8 cellular contexts compared by ENCODE assay signal in the genomic region with DNA sequence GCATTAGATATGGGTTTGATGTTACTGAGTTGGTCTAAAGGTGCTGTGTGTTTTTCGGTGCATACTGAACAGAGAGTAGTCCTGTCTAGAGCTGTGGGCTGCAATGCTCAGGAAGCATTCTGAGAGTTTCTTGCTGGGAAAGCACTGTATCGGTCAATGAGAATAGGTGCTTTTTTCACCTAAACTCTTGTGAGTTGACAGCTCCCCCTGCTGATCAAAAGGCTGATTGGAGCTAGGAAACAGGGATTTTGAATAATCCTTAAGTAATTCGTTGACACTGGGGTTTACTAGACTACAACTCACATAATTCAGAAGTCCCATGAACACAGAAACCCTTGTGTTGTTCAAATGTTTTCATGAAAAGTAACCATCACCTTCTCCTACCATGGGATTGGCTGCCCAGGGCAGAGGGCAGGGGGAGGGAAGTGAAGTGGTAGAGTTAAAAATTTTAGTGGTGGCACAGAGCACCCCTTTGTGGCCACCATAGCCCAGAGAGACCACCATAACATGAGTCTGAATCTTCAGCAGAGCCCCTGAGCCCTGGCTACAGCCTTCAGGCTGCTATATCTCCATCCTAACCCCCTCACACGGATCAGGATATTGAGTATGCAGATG. TPM values are rescaled to one million over a fixed set of nuclear protein-coding genes. Genes with fewer than 3 reads are reported as not detected.
A peak's percentile ranks its signal among the peaks of the same experiment; 100 is the strongest.
DNase-seq lines count a peak whose midpoint lies in the region; ATAC-seq and TF ChIP-seq lines count a peak whose summit lies in the region.

No MANE protein-coding gene starts in this region.

- TF ChIP-seq CTCF in HEK293 (tag by site-specific recombination; IDR thresholded peaks at IDR 0.05) = peak; percentile 20; the same call in 1 of the 2 replicates
- TF ChIP-seq CTCF in astrocyte of the spinal cord (IDR thresholded peaks at IDR 0.05; ENCODE audit: low read depth, low read length) = peak; percentile 74

- H3K27ac ChIP-seq in HEK293 (ENCODE audit: extremely low read depth, low read depth, low read length) = no peak overlapping the region

- CTCF ChIA-PET in HEK293 (lab: Yijun Ruan, JAX) = interaction anchor here (0.6 to 4.0 kb wide), 11 partner anchors 61 to 756 kb away, joined by 3 to 36 read pairs (median 4); partner anchors contain the start of gene MAPKAPK3

- in situ Hi-C loops in astrocyte of the spinal cord (cut with HindIII; ENCODE audit: low sequenced_read_pairs) = no loop called here

- no peaks in the 10 kb centered on the region for H3K4me1 ChIP-seq in HEK293 (ENCODE audit: control insufficient read depth, insufficient read depth, low read length)

- ATAC-seq in GM21367 (IDR thresholded peaks at IDR 0.05; ENCODE audit: unreplicated experiment) = no peak

- H3K4me3 ChIP-seq in HEK293 (ENCODE audit: low read depth, low read length) (no peak overlapping the region), astrocyte of the spinal cord (ENCODE audit: low read depth, low read length) (no peak overlapping the region)

- POLR2A ChIA-PET in HEK293 (lab: Yijun Ruan, JAX) = no interaction called here

- no peaks in the 10 kb centered on the region for H3K9me3 ChIP-seq in HEK293 (ENCODE audit: control insufficient read depth, insufficient read depth, low read depth, low read length)

- peak; percentile 66 for DNase-seq in D341Med (ENCODE audit: low spot score)
- DNase-seq in RPMI7951 (ENCODE audit: low read depth) = peak; percentile 66
- DNase-seq in astrocyte of the spinal cord (ENCODE audit: low read depth, low spot score) = peak; percentile 83
- DNase-seq in hippocampal formation (lab: John Stamatoyannopoulos, UW) = peak; percentile 11 to 26
- DNase-seq in smooth muscle cell of the brain vasculature (ENCODE audit: low read depth, low spot score) = peak; percentile 52
- no peak for DNase-seq in NK-92 treated with Interleukin-12 subunit alpha and Interleukin-12 subunit beta, amount 100 ng/mL, for 24 hours (lab: John Stamatoyannopoulos, UW)

- H3K36me3 ChIP-seq in HEK293 (ENCODE audit: control insufficient read depth in 2 of 2, insufficient read depth in 1 of 2, low read length in 2 of 2) = peaks cover 0 to 43% of the 10 kb centered on the region in 2 experiments; a peak in 1 of 3 replicates

TF ChIP-seq in HEK293, 187 proteins besides CTCF, POLR2A, EP300 and RAD21:
- TF ChIP-seq ZNF654 (tag by site-specific recombination; IDR thresholded peaks at IDR 0.05; ENCODE audit: low read depth) (peak; percentile 80), ZNF792 (tag by site-specific recombination; IDR thresholded peaks at IDR 0.05) (no peak)
TF ChIP-seq in HEK293: peak in this region for 1.

RNA-seq across cellular contexts. Expression of gene MANF, which starts 13.0 kb away (rescaled TPM):
- 200 and 273 TPM in 2 replicates for total RNA-seq in RPMI7951 (2014; rRNA removed; shearing (Covaris generic))

RNA-seq across cellular contexts. Expression of gene RBM15B, which starts 19.0 kb away (rescaled TPM):
- total RNA-seq in RPMI7951 (2014; rRNA removed; shearing (Covaris generic)) = 13.3 and 14.9 TPM in 2 replicates
